Comparison of ENCODE assay signal across 1 cellular context in the genomic region with DNA sequence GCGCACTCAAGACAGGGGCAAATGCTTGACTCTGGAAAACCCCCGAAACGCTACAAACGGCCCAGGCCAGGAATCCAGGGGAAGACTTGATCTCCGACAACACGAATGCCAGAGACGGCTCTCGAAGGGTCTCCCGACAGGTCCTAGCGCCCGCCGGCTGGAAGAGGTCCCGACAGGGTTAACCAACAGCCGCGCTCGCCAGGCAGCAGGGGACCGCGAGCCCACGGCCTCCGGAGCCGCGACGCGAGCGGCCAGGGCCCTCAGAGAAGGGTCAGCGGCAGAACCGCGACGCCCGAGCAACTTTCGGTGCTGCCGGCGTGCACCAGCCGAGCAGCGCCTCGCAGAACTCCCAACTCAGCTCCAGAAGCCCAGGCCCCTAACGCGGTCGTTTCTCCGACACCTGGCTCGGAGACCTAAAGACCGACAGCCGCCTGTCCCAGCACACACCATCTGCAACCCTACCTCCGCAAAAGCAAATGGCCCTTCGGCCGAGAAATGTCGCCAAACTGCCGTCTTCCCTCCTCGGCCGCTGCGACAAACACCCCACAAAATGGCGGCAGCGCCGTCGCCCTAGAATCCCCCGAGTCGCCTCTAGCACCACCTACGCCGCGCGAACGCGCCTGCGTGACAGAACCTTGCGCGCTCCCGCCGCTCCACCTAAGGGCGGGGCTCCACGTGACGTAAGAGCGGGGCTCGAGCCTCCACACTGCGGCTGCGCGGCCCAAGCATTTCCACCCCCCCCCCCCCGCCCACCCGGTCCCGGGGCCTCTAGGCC.
TF ChIP-seq lines count a peak whose summit lies in the region.

A gene (minus strand): TSS at position 567 of the 775 bp plus-strand sequence. CDS start 3,634 bp downstream, outside the sequence.

TF ChIP-seq in K562, 482 proteins besides CTCF, POLR2A, EP300 and RAD21 (continued from another document and continues in another):
- TF ChIP-seq NFE2L1 (tag; IDR thresholded peaks at IDR 0.05; ENCODE audit: borderline replicate concordance, low read depth) (no peak), ZNF79 (CRISPR knock-in tag; IDR thresholded peaks at IDR 0.05; ENCODE audit: low read depth) (no peak), PHF20 (IDR thresholded peaks at IDR 0.05; ENCODE audit: partially characterized antibody) (peak; percentile 64), ZNF778 (CRISPR knock-in tag; IDR thresholded peaks at IDR 0.05) (no peak), TGIF2 (CRISPR knock-in tag; IDR thresholded peaks at IDR 0.05) (no peak), ZNF780A (CRISPR knock-in tag; IDR thresholded peaks at IDR 0.05) (no peak), NR1H2 (CRISPR knock-in tag; IDR thresholded peaks at IDR 0.05) (0 out of 2 replicates have a peak, but pooled peaks have one; percentile 45), NFXL1 (CRISPR knock-in tag; IDR thresholded peaks at IDR 0.05) (no peak), FOXJ2 (tag; IDR thresholded peaks at IDR 0.05) (no peak), SRSF1 (IDR thresholded peaks at IDR 0.05; ENCODE audit: low read depth, low read length) (no peak), PHTF2 (CRISPR knock-in tag; IDR thresholded peaks at IDR 0.05) (no peak), SIRT6 (IDR thresholded peaks at IDR 0.05; ENCODE audit: low read depth, low read length) (no peak), ZNF584 (CRISPR knock-in tag; IDR thresholded peaks at IDR 0.05; ENCODE audit: low read depth) (no peak), POU5F1 (IDR thresholded peaks at IDR 0.05; ENCODE audit: borderline replicate concordance, low read depth, low read length, partially characterized antibody) (no peak), KAT2B (IDR thresholded peaks at IDR 0.05; ENCODE audit: low read depth, low read length) (no peak), SNIP1 (IDR thresholded peaks at IDR 0.05; ENCODE audit: low read depth) (no peak), ZNF668 (CRISPR knock-in tag; IDR thresholded peaks at IDR 0.05) (no peak), ZNF184 (CRISPR knock-in tag; IDR thresholded peaks at IDR 0.05) (no peak), MBD2 (IDR thresholded peaks at IDR 0.05; ENCODE audit: borderline replicate concordance, low read depth) (0 out of 2 replicates have a peak, but pooled peaks have one; percentile 19), THRAP3 (IDR thresholded peaks at IDR 0.05; ENCODE audit: borderline replicate concordance) (no peak), BRF1 (IDR thresholded peaks at IDR 0.05; ENCODE audit: borderline replicate concordance, extremely low read depth, insufficient read length) (no peak), ZNF217 (CRISPR knock-in tag; IDR thresholded peaks at IDR 0.05) (no peak), HNRNPK (IDR thresholded peaks at IDR 0.05; ENCODE audit: low read depth, low read length, poor library complexity, severe bottlenecking) (peak; percentile 74), ZBTB8A (IDR thresholded peaks at IDR 0.05; ENCODE audit: partially characterized antibody) (no peak), ZNF347 (CRISPR knock-in tag; IDR thresholded peaks at IDR 0.05; ENCODE audit: low read depth) (no peak), CREM (IDR thresholded peaks at IDR 0.05; ENCODE audit: low read depth) (peak; percentile 92), COPS2 (conservative IDR thresholded peaks at IDR 0.05) (no peak)
- TF ChIP-seq, protein P1, sequence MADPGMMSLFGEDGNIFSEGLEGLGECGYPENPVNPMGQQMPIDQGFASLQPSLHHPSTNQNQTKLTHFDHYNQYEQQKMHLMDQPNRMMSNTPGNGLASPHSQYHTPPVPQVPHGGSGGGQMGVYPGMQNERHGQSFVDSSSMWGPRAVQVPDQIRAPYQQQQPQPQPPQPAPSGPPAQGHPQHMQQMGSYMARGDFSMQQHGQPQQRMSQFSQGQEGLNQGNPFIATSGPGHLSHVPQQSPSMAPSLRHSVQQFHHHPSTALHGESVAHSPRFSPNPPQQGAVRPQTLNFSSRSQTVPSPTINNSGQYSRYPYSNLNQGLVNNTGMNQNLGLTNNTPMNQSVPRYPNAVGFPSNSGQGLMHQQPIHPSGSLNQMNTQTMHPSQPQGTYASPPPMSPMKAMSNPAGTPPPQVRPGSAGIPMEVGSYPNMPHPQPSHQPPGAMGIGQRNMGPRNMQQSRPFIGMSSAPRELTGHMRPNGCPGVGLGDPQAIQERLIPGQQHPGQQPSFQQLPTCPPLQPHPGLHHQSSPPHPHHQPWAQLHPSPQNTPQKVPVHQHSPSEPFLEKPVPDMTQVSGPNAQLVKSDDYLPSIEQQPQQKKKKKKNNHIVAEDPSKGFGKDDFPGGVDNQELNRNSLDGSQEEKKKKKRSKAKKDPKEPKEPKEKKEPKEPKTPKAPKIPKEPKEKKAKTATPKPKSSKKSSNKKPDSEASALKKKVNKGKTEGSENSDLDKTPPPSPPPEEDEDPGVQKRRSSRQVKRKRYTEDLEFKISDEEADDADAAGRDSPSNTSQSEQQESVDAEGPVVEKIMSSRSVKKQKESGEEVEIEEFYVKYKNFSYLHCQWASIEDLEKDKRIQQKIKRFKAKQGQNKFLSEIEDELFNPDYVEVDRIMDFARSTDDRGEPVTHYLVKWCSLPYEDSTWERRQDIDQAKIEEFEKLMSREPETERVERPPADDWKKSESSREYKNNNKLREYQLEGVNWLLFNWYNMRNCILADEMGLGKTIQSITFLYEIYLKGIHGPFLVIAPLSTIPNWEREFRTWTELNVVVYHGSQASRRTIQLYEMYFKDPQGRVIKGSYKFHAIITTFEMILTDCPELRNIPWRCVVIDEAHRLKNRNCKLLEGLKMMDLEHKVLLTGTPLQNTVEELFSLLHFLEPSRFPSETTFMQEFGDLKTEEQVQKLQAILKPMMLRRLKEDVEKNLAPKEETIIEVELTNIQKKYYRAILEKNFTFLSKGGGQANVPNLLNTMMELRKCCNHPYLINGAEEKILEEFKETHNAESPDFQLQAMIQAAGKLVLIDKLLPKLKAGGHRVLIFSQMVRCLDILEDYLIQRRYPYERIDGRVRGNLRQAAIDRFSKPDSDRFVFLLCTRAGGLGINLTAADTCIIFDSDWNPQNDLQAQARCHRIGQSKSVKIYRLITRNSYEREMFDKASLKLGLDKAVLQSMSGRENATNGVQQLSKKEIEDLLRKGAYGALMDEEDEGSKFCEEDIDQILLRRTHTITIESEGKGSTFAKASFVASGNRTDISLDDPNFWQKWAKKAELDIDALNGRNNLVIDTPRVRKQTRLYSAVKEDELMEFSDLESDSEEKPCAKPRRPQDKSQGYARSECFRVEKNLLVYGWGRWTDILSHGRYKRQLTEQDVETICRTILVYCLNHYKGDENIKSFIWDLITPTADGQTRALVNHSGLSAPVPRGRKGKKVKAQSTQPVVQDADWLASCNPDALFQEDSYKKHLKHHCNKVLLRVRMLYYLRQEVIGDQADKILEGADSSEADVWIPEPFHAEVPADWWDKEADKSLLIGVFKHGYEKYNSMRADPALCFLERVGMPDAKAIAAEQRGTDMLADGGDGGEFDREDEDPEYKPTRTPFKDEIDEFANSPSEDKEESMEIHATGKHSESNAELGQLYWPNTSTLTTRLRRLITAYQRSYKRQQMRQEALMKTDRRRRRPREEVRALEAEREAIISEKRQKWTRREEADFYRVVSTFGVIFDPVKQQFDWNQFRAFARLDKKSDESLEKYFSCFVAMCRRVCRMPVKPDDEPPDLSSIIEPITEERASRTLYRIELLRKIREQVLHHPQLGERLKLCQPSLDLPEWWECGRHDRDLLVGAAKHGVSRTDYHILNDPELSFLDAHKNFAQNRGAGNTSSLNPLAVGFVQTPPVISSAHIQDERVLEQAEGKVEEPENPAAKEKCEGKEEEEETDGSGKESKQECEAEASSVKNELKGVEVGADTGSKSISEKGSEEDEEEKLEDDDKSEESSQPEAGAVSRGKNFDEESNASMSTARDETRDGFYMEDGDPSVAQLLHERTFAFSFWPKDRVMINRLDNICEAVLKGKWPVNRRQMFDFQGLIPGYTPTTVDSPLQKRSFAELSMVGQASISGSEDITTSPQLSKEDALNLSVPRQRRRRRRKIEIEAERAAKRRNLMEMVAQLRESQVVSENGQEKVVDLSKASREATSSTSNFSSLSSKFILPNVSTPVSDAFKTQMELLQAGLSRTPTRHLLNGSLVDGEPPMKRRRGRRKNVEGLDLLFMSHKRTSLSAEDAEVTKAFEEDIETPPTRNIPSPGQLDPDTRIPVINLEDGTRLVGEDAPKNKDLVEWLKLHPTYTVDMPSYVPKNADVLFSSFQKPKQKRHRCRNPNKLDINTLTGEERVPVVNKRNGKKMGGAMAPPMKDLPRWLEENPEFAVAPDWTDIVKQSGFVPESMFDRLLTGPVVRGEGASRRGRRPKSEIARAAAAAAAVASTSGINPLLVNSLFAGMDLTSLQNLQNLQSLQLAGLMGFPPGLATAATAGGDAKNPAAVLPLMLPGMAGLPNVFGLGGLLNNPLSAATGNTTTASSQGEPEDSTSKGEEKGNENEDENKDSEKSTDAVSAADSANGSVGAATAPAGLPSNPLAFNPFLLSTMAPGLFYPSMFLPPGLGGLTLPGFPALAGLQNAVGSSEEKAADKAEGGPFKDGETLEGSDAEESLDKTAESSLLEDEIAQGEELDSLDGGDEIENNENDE (IDR thresholded peaks at IDR 0.05; ENCODE audit: low read depth, low read length), result no peak
- TF ChIP-seq, protein P2, sequence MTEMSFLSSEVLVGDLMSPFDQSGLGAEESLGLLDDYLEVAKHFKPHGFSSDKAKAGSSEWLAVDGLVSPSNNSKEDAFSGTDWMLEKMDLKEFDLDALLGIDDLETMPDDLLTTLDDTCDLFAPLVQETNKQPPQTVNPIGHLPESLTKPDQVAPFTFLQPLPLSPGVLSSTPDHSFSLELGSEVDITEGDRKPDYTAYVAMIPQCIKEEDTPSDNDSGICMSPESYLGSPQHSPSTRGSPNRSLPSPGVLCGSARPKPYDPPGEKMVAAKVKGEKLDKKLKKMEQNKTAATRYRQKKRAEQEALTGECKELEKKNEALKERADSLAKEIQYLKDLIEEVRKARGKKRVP (CRISPR knock-in tag; IDR thresholded peaks at IDR 0.05), result no peak
- TF ChIP-seq, protein P3, sequence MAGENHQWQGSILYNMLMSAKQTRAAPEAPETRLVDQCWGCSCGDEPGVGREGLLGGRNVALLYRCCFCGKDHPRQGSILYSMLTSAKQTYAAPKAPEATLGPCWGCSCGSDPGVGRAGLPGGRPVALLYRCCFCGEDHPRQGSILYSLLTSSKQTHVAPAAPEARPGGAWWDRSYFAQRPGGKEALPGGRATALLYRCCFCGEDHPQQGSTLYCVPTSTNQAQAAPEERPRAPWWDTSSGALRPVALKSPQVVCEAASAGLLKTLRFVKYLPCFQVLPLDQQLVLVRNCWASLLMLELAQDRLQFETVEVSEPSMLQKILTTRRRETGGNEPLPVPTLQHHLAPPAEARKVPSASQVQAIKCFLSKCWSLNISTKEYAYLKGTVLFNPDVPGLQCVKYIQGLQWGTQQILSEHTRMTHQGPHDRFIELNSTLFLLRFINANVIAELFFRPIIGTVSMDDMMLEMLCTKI (IDR thresholded peaks at IDR 0.05; ENCODE audit: partially characterized antibody), result no peak
- TF ChIP-seq, protein P4, sequence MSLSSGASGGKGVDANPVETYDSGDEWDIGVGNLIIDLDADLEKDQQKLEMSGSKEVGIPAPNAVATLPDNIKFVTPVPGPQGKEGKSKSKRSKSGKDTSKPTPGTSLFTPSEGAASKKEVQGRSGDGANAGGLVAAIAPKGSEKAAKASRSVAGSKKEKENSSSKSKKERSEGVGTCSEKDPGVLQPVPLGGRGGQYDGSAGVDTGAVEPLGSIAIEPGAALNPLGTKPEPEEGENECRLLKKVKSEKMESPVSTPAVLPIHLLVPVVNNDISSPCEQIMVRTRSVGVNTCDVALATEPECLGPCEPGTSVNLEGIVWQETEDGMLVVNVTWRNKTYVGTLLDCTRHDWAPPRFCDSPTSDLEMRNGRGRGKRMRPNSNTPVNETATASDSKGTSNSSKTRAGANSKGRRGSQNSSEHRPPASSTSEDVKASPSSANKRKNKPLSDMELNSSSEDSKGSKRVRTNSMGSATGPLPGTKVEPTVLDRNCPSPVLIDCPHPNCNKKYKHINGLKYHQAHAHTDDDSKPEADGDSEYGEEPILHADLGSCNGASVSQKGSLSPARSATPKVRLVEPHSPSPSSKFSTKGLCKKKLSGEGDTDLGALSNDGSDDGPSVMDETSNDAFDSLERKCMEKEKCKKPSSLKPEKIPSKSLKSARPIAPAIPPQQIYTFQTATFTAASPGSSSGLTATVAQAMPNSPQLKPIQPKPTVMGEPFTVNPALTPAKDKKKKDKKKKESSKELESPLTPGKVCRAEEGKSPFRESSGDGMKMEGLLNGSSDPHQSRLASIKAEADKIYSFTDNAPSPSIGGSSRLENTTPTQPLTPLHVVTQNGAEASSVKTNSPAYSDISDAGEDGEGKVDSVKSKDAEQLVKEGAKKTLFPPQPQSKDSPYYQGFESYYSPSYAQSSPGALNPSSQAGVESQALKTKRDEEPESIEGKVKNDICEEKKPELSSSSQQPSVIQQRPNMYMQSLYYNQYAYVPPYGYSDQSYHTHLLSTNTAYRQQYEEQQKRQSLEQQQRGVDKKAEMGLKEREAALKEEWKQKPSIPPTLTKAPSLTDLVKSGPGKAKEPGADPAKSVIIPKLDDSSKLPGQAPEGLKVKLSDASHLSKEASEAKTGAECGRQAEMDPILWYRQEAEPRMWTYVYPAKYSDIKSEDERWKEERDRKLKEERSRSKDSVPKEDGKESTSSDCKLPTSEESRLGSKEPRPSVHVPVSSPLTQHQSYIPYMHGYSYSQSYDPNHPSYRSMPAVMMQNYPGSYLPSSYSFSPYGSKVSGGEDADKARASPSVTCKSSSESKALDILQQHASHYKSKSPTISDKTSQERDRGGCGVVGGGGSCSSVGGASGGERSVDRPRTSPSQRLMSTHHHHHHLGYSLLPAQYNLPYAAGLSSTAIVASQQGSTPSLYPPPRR (CRISPR knock-in tag; IDR thresholded peaks at IDR 0.05; ENCODE audit: borderline replicate concordance), result no peak
- TF ChIP-seq, protein P5, sequence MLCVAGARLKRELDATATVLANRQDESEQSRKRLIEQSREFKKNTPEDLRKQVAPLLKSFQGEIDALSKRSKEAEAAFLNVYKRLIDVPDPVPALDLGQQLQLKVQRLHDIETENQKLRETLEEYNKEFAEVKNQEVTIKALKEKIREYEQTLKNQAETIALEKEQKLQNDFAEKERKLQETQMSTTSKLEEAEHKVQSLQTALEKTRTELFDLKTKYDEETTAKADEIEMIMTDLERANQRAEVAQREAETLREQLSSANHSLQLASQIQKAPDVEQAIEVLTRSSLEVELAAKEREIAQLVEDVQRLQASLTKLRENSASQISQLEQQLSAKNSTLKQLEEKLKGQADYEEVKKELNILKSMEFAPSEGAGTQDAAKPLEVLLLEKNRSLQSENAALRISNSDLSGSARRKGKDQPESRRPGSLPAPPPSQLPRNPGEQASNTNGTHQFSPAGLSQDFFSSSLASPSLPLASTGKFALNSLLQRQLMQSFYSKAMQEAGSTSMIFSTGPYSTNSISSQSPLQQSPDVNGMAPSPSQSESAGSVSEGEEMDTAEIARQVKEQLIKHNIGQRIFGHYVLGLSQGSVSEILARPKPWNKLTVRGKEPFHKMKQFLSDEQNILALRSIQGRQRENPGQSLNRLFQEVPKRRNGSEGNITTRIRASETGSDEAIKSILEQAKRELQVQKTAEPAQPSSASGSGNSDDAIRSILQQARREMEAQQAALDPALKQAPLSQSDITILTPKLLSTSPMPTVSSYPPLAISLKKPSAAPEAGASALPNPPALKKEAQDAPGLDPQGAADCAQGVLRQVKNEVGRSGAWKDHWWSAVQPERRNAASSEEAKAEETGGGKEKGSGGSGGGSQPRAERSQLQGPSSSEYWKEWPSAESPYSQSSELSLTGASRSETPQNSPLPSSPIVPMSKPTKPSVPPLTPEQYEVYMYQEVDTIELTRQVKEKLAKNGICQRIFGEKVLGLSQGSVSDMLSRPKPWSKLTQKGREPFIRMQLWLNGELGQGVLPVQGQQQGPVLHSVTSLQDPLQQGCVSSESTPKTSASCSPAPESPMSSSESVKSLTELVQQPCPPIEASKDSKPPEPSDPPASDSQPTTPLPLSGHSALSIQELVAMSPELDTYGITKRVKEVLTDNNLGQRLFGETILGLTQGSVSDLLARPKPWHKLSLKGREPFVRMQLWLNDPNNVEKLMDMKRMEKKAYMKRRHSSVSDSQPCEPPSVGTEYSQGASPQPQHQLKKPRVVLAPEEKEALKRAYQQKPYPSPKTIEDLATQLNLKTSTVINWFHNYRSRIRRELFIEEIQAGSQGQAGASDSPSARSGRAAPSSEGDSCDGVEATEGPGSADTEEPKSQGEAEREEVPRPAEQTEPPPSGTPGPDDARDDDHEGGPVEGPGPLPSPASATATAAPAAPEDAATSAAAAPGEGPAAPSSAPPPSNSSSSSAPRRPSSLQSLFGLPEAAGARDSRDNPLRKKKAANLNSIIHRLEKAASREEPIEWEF (CRISPR knock-in tag; IDR thresholded peaks at IDR 0.05), result no peak
